In the genomic region with DNA sequence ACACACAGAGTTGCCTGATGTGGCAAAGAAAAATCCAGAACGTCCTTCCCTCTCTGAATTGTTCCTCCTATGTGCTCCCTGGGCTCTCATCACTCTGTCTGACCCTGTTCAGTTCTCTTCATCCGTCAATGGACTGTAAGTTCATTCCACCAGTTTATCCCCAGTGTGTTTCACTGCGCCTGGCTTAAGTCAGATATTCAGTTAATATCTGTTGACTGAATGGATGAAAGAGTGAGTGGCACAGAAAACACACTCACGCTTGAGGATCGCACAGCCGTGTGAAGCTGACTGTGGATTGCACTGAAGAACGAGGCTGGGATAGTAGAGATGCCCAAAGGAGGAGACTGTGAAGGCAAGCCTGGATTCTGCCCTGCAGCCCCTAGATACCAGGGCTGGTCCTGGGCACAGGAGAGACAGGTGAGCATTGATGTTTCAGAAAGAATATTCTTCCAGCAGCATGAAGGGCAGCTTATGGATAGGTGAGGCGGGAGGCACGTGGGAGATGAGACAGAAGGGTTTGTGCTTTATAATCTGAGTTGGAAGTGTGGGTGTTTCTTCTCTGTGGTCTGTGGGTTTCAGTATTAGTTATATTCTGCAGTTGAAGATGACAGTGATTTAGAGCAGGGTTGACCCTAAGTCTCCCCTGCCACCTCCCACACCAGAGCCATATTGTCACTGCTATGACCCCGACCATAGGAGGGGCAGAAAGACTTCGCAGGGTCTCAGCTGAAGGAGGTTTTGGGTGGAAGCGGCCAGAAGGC, we compare ENCODE assay signal across 9 cellular contexts.
DNase-seq lines count a peak whose midpoint lies in the region; ATAC-seq and TF ChIP-seq lines count a peak whose summit lies in the region.
"Had no signal": no experiment of that assay in that cellular context is flagged by ENCODE, and none has a peak within 500 bp of the region (broad histone marks: within the 10 kb centered on the region; RNA-seq: fewer than 3 reads in every experiment).

No MANE protein-coding gene starts in this region.

- H3K36me3 Mint-ChIP-seq in activated T-cell treated with anti-CD3 and anti-CD28 coated beads, Interleukin-2, amount 50 U/mL, for 72 hours (ENCODE audit: insufficient read depth in 2 of 2), result no peaks in the 10 kb centered on the region
- no peaks in the 10 kb centered on the region for H3K36me3 Mint-ChIP-seq in stimulated activated memory B cell treated with anti-CD40 and anti-IgM and Interleukin-4, amounts not matched to agents 10 μg/mL and 1 μg/mL and 100 μg/mL, for 72 hours
- H3K36me3 Mint-ChIP-seq in immature natural killer cell, result no peaks in the 10 kb centered on the region

- no peak for DNase-seq in activated T-cell treated with anti-CD3 and anti-CD28 coated beads, Interleukin-2, amount 50 U/mL, for 72 hours
- no peak for DNase-seq in activated T-cell treated with anti-CD3 and anti-CD28 coated beads, Interleukin-2, amount 50 U/mL, for 1 hour
- no peak for DNase-seq in immature natural killer cell
- no peak for DNase-seq in iPS-NIHi7 (ENCODE audit: extremely low spot score)
- DNase-seq in dorsolateral prefrontal cortex, result no peak
- DNase-seq: T-helper 9 cell had no signal

- no peaks in the 10 kb centered on the region for H3K9me3 Mint-ChIP-seq in activated T-cell treated with anti-CD3 and anti-CD28 coated beads, Interleukin-2, amount 50 U/mL, for 72 hours
- no peaks in the 10 kb centered on the region for H3K9me3 Mint-ChIP-seq in stimulated activated memory B cell treated with anti-CD40 and anti-IgM and Interleukin-4, amounts not matched to agents 10 μg/mL and 1 μg/mL and 100 μg/mL, for 72 hours
- H3K9me3 Mint-ChIP-seq in immature natural killer cell, result no peaks in the 10 kb centered on the region

- H3K4me3 ChIP-seq in dorsolateral prefrontal cortex, result no peak overlapping the region

- H3K4me3 Mint-ChIP-seq in activated T-cell treated with anti-CD3 and anti-CD28 coated beads, Interleukin-2, amount 50 U/mL, for 72 hours, result no peak overlapping the region
- no peak overlapping the region for H3K4me3 Mint-ChIP-seq in stimulated activated memory B cell treated with anti-CD40 and anti-IgM and Interleukin-4, amounts not matched to agents 10 μg/mL and 1 μg/mL and 100 μg/mL, for 72 hours
- H3K4me3 Mint-ChIP-seq in immature natural killer cell, result no peak overlapping the region

- no peak overlapping the region for H3K27ac Mint-ChIP-seq in activated T-cell treated with anti-CD3 and anti-CD28 coated beads, Interleukin-2, amount 50 U/mL, for 72 hours
- no peak overlapping the region for H3K27ac Mint-ChIP-seq in stimulated activated memory B cell treated with anti-CD40 and anti-IgM and Interleukin-4, amounts not matched to agents 10 μg/mL and 1 μg/mL and 100 μg/mL, for 72 hours
- H3K27ac Mint-ChIP-seq in immature natural killer cell, result no peak overlapping the region

- H3K27ac ChIP-seq in dorsolateral prefrontal cortex, result no peak overlapping the region

- ATAC-seq in activated T-cell treated with anti-CD3 and anti-CD28 coated beads, Interleukin-2, amount 50 U/mL, for 72 hours (replicated peaks in 1 of 2), result peak; percentile 64 to 87
- ATAC-seq in GM21737 (IDR thresholded peaks at IDR 0.05; ENCODE audit: unreplicated experiment) (peak; percentile 92), HG03354 (IDR thresholded peaks at IDR 0.05; ENCODE audit: poor library complexity, severe bottlenecking, unreplicated experiment) (peak; percentile 98)
- peak; percentile 70 for ATAC-seq in stimulated activated memory B cell treated with anti-CD40 and anti-IgM and Interleukin-4, amounts not matched to agents 10 μg/mL and 1 μg/mL and 100 μg/mL, for 72 hours

- TF ChIP-seq CTCF in dorsolateral prefrontal cortex (IDR thresholded peaks at IDR 0.05 in 54 of 56, conservative IDR thresholded peaks at IDR 0.05 in 2 of 56; ENCODE audit: low read depth in 1 of 56, partially characterized antibody in 56 of 56), result no peak

- peaks cover 27% of the 10 kb centered on the region for H3K27me3 Mint-ChIP-seq in activated T-cell treated with anti-CD3 and anti-CD28 coated beads, Interleukin-2, amount 50 U/mL, for 72 hours (ENCODE audit: low read depth)
- peaks cover 22% of the 10 kb centered on the region for H3K27me3 Mint-ChIP-seq in stimulated activated memory B cell treated with anti-CD40 and anti-IgM and Interleukin-4, amounts not matched to agents 10 μg/mL and 1 μg/mL and 100 μg/mL, for 72 hours
- peaks cover 3 to 5% (median 3%) of the 10 kb centered on the region in 3 donors for H3K27me3 Mint-ChIP-seq in immature natural killer cell (ENCODE audit: low read depth in 3 of 3)

- intact Hi-C loops in dorsolateral prefrontal cortex (cut with DNase I), result no loop called here

- peaks cover 8% of the 10 kb centered on the region for H3K4me1 Mint-ChIP-seq in activated T-cell treated with anti-CD3 and anti-CD28 coated beads, Interleukin-2, amount 50 U/mL, for 72 hours (ENCODE audit: low read depth)
- peaks cover 13% of the 10 kb centered on the region for H3K4me1 Mint-ChIP-seq in stimulated activated memory B cell treated with anti-CD40 and anti-IgM and Interleukin-4, amounts not matched to agents 10 μg/mL and 1 μg/mL and 100 μg/mL, for 72 hours
- no peaks in the 10 kb centered on the region for H3K4me1 Mint-ChIP-seq in immature natural killer cell

- H3K27me3 ChIP-seq in dorsolateral prefrontal cortex, result peaks cover 0 to 3% (median 0%) of the 10 kb centered on the region in 45 donors
